23 cellular contexts compared by ENCODE assay signal in the genomic region with DNA sequence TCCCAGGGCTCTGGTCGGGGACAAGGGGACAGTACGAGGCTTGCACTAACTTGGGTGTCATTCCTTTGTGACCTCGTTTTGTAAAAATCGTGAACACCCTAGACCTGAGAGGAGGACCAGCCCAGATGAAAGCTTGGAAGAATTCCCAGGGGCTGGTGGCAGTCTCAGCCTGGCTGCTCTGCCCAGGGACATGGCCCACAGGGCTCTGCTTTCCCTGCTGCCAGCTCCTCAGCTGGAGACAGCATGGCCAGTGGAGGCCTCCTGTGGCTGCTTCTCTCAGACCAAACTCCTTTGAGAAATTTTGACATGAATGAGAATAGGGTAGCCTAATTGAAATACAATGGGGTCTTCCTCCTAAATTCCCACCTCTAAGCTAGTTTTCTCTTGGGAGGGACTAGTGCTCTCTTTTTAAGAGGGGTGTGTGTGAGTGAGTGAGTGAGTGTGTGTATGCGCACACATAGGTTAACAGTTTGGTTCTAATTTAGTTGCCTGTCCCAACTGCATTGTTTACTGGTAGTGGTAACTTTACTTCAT.
DNase-seq lines count a peak whose midpoint lies in the region; ATAC-seq, FAIRE-seq and TF ChIP-seq lines count a peak whose summit lies in the region.
"Had no signal": no experiment of that assay in that cellular context is flagged by ENCODE, and none has a peak within 500 bp of the region (broad histone marks: within the 10 kb centered on the region; RNA-seq: fewer than 3 reads in every experiment).

No MANE protein-coding gene starts in this region.

- peaks cover 37% of the 10 kb centered on the region for H3K4me1 ChIP-seq in GM23338 (ENCODE audit: insufficient read depth)
- peaks cover 2% of the 10 kb centered on the region for H3K4me1 ChIP-seq in NT2/D1 (ENCODE audit: insufficient read depth, insufficient read length)
- H3K4me1 ChIP-seq in iPS-20b (ENCODE audit: insufficient read depth, low read length): peaks cover 30% of the 10 kb centered on the region
- H3K4me1 ChIP-seq in osteoblast (ENCODE audit: insufficient read depth, low read length): no peaks in the 10 kb centered on the region
- no peaks in the 10 kb centered on the region for H3K4me1 ChIP-seq in upper lobe of right lung

- no peak overlapping the region; the same call in 1 of the 2 replicates for H3K27ac Mint-ChIP-seq in GM23338
- H3K27ac Mint-ChIP-seq: CD4-positive, CD25-positive, alpha-beta regulatory T cell had no signal

- TF ChIP-seq CTCF in GM23338 (conservative IDR thresholded peaks at IDR 0.05; ENCODE audit: low read depth in 2 of 2): 0 out of 4 replicates have a peak, but pooled peaks of 1 of the 2 experiments have one; percentile 4
- TF ChIP-seq CTCF in osteoblast (IDR thresholded peaks at IDR 0.05; ENCODE audit: extremely low read depth, low read depth, low read length): no peak
- TF ChIP-seq CTCF in upper lobe of right lung (IDR thresholded peaks at IDR 0.05): no peak

- H3K9me3 ChIP-seq in NT2/D1 (ENCODE audit: insufficient read depth, low read length) (no peaks in the 10 kb centered on the region), iPS-20b (ENCODE audit: insufficient read depth, low read depth, low read length) (no peaks in the 10 kb centered on the region), osteoblast (ENCODE audit: low read depth, low read length) (no peaks in the 10 kb centered on the region), upper lobe of right lung (no peaks in the 10 kb centered on the region)
- H3K9me3 ChIP-seq: BLaER1, MG63 had no signal

- H2AFZ ChIP-seq in GM23338 (no peak overlapping the region), osteoblast (ENCODE audit: low read length) (no peak overlapping the region)

- H3F3A ChIP-seq in GM23338 (replicated peaks; ENCODE audit: low read depth): 0 out of 2 replicates have a peak, but pooled peaks cover 8% of the 10 kb centered on the region

- no peak overlapping the region for H3K4me3 Mint-ChIP-seq in GM23338
- H3K4me3 Mint-ChIP-seq: CD4-positive, CD25-positive, alpha-beta regulatory T cell had no signal

- no peaks in the 10 kb centered on the region for H3K27me3 ChIP-seq in GM23338 (ENCODE audit: insufficient read depth)
- no peaks in the 10 kb centered on the region for H3K27me3 ChIP-seq in NT2/D1 (ENCODE audit: insufficient read depth, insufficient read length)
- H3K27me3 ChIP-seq in iPS-20b (ENCODE audit: insufficient read depth, low read length): no peaks in the 10 kb centered on the region
- H3K27me3 ChIP-seq in osteoblast (ENCODE audit: insufficient read depth, low read length): no peaks in the 10 kb centered on the region
- H3K27me3 ChIP-seq in upper lobe of right lung: no peaks in the 10 kb centered on the region
- H3K27me3 ChIP-seq: BLaER1, MG63 had no signal

- intact Hi-C loops in upper lobe of right lung (cut with DNase I): no loop called here

- peaks cover 14% of the 10 kb centered on the region for H3K9me2 ChIP-seq in GM23338 (ENCODE audit: insufficient read depth)

- no peak for FAIRE-seq in GM19239 (lab: Jason Lieb, UNC)
- FAIRE-seq: A204.1, G401.6 had no signal

- no peaks in the 10 kb centered on the region; the same call in 1 of the 2 replicates for H3K79me2 ChIP-seq in GM23338 (replicated peaks; ENCODE audit: insufficient read depth)
- no peaks in the 10 kb centered on the region for H3K79me2 ChIP-seq in osteoblast (ENCODE audit: insufficient read depth, low read length)

- H3K4me3 ChIP-seq in GM23338 (no peak overlapping the region), NT2/D1 (ENCODE audit: insufficient read length, low read depth) (no peak overlapping the region), iPS-20b (ENCODE audit: low read length) (no peak overlapping the region), osteoblast (ENCODE audit: insufficient read depth, low read length) (no peak overlapping the region), upper lobe of right lung (no peak overlapping the region)
- H3K4me3 ChIP-seq: BLaER1, MG63 had no signal

- peak; percentile 77 for ATAC-seq in GM23338
- ATAC-seq in upper lobe of right lung: no peak

- peaks cover 50% of the 10 kb centered on the region for H3K4me1 Mint-ChIP-seq in GM23338

- no peak overlapping the region for H3K4me2 ChIP-seq in GM23338
- H3K4me2 ChIP-seq in osteoblast (ENCODE audit: insufficient read depth, low read length): no peak overlapping the region
- H3K4me2 ChIP-seq: BLaER1 had no signal

- H3K36me3 Mint-ChIP-seq in GM23338 (ENCODE audit: low read depth): peaks cover 18% of the 10 kb centered on the region

- H3K9me3 Mint-ChIP-seq in GM23338: no peaks in the 10 kb centered on the region; the same call in 2 of the 3 replicates

- DNase-seq in GM23338 (ENCODE audit: low spot score) (peak; percentile 48), NT2/D1 (ENCODE audit: low read depth, low spot score) (peak; percentile 23), osteoblast (ENCODE audit: insufficient read length, low spot score, missing footprints) (peak; percentile 47), GM19239 (ENCODE audit: insufficient read length, low spot score) (no peak), upper lobe of right lung (no peak), kidney tubule cell (ENCODE audit: low spot score) (no peak), middle frontal gyrus (ENCODE audit: extremely low spot score, low spot score) (no peak)
- DNase-seq: CD4-positive, CD25-positive, alpha-beta regulatory T cell; DMS153; GOT3; KBM-7; MG63; NCI-H1048; NCI-H1417; NCI-H1694; NCI-H2029 treated with DMSO at 0.1 percent for 48 hours; NCI-H526 treated with DMSO at 0.1 percent for 48 hours; Right ventricle myocardium superior; RPMI8226 had no signal

- H3K9ac ChIP-seq in NT2/D1 (ENCODE audit: insufficient read length, low read depth): no peak overlapping the region
- no peak overlapping the region for H3K9ac ChIP-seq in iPS-20b (ENCODE audit: low read depth, low read length)
- H3K9ac ChIP-seq: BLaER1 had no signal

- H4K20me1 ChIP-seq in GM23338 (replicated peaks; ENCODE audit: insufficient read depth): no peaks in the 10 kb centered on the region
- no peaks in the 10 kb centered on the region for H4K20me1 ChIP-seq in osteoblast (ENCODE audit: insufficient read depth, low read length)
- H4K20me1 ChIP-seq: BLaER1 had no signal

- 0 out of 2 replicates have a peak overlapping the region, but pooled peaks have one; percentile 55 for H3K27ac ChIP-seq in GM23338 (ENCODE audit: low read depth)
- H3K27ac ChIP-seq in iPS-20b (ENCODE audit: low read length): peak overlapping the region; percentile 5
- no peak overlapping the region for H3K27ac ChIP-seq in osteoblast (ENCODE audit: low read depth, low read length)
- no peak overlapping the region for H3K27ac ChIP-seq in upper lobe of right lung
- H3K27ac ChIP-seq: BLaER1 had no signal

- peaks cover 19% of the 10 kb centered on the region for H3K27me3 Mint-ChIP-seq in GM23338 (ENCODE audit: insufficient read depth, low read depth, poor library complexity)
- H3K27me3 Mint-ChIP-seq: CD4-positive, CD25-positive, alpha-beta regulatory T cell had no signal

- 0 out of 2 replicates have a peak, but pooled peaks cover 2% of the 10 kb centered on the region for H3K36me3 ChIP-seq in GM23338 (ENCODE audit: insufficient read depth)
- H3K36me3 ChIP-seq in NT2/D1 (ENCODE audit: insufficient read depth, insufficient read length, low read length): peaks cover 5% of the 10 kb centered on the region
- 0 out of 2 replicates have a peak, but pooled peaks cover 5% of the 10 kb centered on the region for H3K36me3 ChIP-seq in iPS-20b (ENCODE audit: insufficient read depth, low read depth, low read length)
- no peaks in the 10 kb centered on the region for H3K36me3 ChIP-seq in osteoblast (ENCODE audit: insufficient read depth, low read length)
- H3K36me3 ChIP-seq in upper lobe of right lung: no peaks in the 10 kb centered on the region
- H3K36me3 ChIP-seq: BLaER1, MG63 had no signal

TF ChIP-seq in GM23338, 12 proteins besides CTCF, POLR2A, EP300 and RAD21 (continues in another document):
- TF ChIP-seq ZNF331 (CRISPR knock-in tag; IDR thresholded peaks at IDR 0.05; ENCODE audit: low read depth): no peak

Comparison
In these comparisons a context has a peak if more than half of its experiments do, and no peak if none do; other contexts are left out.
1. DNase-seq: peak in GM23338 (single experiment), NT2/D1 (single experiment) and osteoblast (single experiment); none in GM19239 (single experiment), upper lobe of right lung (single experiment), kidney tubule cell (single experiment) and middle frontal gyrus (single experiment).
2. H3K27ac ChIP-seq: peak in GM23338 (single experiment) and iPS-20b (single experiment); none in osteoblast (single experiment) and upper lobe of right lung (single experiment).